Comparison of ENCODE assay signal across 8 cellular contexts in the genomic region with DNA sequence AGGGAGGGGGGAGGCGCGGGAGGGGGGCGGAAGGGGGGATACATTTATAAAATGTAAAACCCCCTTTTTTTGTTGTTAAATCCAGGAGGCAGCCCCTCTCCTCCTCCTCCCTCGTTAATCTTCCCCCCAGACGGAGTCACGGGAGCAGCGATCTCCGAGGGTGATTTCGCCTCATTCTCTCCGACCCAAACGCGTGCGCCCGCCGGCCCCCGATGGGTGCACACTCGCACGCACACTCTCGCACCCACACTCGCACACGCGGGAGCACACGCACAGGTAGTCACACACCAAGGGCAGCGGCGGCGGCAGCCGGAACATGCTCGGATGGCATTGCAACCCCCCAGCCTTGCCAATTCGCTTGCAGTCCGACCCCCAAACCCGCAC. TPM values are rescaled to one million over a fixed set of nuclear protein-coding genes. Genes with fewer than 3 reads are reported as not detected.
DNase-seq lines count a peak whose midpoint lies in the region; ATAC-seq, FAIRE-seq and TF ChIP-seq lines count a peak whose summit lies in the region.

No MANE protein-coding gene starts in this region.

- TF ChIP-seq CTCF in GM12875 (IDR thresholded peaks at IDR 0.05; ENCODE audit: borderline replicate concordance, insufficient read depth, low read depth, low read length): no peak
- TF ChIP-seq CTCF in foreskin fibroblast (IDR thresholded peaks at IDR 0.05; ENCODE audit: low read depth, low read length): no peak
- no peak for TF ChIP-seq CTCF in pancreas (IDR thresholded peaks at IDR 0.05)

- H3K36me3 ChIP-seq in pancreas (no peaks in the 10 kb centered on the region), urinary bladder (ENCODE audit: insufficient read depth) (no peaks in the 10 kb centered on the region)

- H3K9me3 ChIP-seq in pancreas: no peaks in the 10 kb centered on the region

- H3K27me3 ChIP-seq in pancreas: no peaks in the 10 kb centered on the region

- peak overlapping the region; percentile 94 for H3K4me3 ChIP-seq in GM12875 (ENCODE audit: low read depth, low read length)
- peak overlapping the region; percentile 62 to 94 for H3K4me3 ChIP-seq in foreskin fibroblast (ENCODE audit: low read depth in 1 of 2, low read length in 2 of 2)
- peak overlapping the region; percentile 71 to 90 (median 86) for H3K4me3 ChIP-seq in pancreas
- H3K4me3 ChIP-seq in urinary bladder (ENCODE audit: low read depth, low read length): peak overlapping the region; percentile 94

- FAIRE-seq in pancreas (lab: Jason Lieb, UNC): no peak

- H3K4me1 ChIP-seq in pancreas (peaks cover 20 to 22% (median 21%) of the 10 kb centered on the region in 3 donors), urinary bladder (ENCODE audit: insufficient read depth) (no peaks in the 10 kb centered on the region)

- H3K27ac ChIP-seq in pancreas: peak overlapping the region; percentile 98 to 100 (median 99)
- peak overlapping the region; percentile 53 for H3K27ac ChIP-seq in urinary bladder (ENCODE audit: low read depth)

- WGBS in pancreas, 2 donors: 0% methylated on average over 28 to 31 of the region's 31 CpGs
- 1% methylated on average over 31 of the region's 31 CpGs for WGBS in urinary bladder

- intact Hi-C loops in pancreas (cut with DNase I): loop anchor here in 1 of 3 donors (5.0 kb wide), 1 partner anchor 33 kb away; no protein-coding TSS in a partner anchor

- ATAC-seq in pancreas (peak in 2 of 4 donors; percentile 3), HG03460 (IDR thresholded peaks at IDR 0.05; ENCODE audit: unreplicated experiment) (no peak)

- DNase-seq in NCI-H69 (lab: John Stamatoyannopoulos, UW): peak; percentile 72
- DNase-seq in activated T-helper 1 cell treated with Interleukin-2 at 50 U/mL for 16 hours (ENCODE audit: low read depth): peak; percentile 47
- peak in 1 of 2 donors; percentile 58 for DNase-seq in foreskin fibroblast
- DNase-seq in pancreas: peak; percentile 48 to 82 (median 58)
- DNase-seq in midbrain (lab: John Stamatoyannopoulos, UW): no peak

RNA-seq across cellular contexts. Expression of a gene that starts 0.5 kb away (rescaled TPM):
- total RNA-seq in pancreas (10 to 100 TPM; 26.9 to 64.3 (median 41.4) TPM), urinary bladder (56.3 TPM)
- polyA plus RNA-seq in pancreas (10 to 100 TPM; 26.0 to 42.3 TPM), urinary bladder (80.1 TPM)
